ENCODE assay signal across 1 cellular context in the genomic region with DNA sequence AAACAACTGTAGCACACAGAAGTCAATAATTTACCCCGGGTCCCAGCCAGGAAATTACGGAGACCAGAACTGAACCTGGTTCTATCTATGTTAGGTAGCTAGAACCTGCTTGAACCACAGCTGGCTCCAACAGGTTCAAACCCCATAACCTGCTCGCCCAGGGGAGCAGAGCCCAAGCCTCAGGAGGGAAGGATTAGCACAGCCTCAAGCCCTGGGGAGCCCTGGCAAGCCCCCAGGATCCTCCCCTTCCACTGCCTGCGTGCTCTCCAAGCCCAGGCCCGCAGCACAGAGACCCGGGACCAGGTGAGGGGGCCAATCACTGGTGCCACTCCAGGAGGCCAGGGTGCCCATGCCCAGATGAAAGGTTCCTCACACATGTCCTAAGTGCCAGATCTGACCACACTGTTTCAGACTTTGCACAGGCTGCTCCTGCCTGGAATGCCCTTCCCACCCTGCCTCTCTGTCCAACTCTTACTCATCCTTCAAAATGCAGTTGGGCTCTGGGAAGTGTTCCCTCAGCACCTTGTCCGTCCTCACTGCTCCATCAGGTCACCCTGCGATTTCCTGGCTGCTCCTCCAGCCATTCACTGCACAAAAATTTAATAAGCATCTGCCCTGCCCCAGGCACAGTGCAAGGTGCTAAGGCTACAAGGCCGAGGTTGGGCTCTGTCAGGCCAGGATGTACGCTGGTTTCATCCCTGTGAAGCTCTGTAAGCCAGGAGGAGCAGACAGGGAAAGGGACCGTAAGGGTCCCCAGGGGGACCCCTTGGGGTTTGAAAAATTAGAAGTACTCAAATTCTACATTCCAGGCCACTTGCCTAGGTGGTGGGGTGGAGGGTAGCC.
TF ChIP-seq lines count a peak whose summit lies in the region.

No MANE protein-coding gene starts in this region.

TF ChIP-seq in SK-N-SH, 30 proteins besides CTCF, POLR2A, EP300 and RAD21 (continued from another document):
- TF ChIP-seq, protein P1, sequence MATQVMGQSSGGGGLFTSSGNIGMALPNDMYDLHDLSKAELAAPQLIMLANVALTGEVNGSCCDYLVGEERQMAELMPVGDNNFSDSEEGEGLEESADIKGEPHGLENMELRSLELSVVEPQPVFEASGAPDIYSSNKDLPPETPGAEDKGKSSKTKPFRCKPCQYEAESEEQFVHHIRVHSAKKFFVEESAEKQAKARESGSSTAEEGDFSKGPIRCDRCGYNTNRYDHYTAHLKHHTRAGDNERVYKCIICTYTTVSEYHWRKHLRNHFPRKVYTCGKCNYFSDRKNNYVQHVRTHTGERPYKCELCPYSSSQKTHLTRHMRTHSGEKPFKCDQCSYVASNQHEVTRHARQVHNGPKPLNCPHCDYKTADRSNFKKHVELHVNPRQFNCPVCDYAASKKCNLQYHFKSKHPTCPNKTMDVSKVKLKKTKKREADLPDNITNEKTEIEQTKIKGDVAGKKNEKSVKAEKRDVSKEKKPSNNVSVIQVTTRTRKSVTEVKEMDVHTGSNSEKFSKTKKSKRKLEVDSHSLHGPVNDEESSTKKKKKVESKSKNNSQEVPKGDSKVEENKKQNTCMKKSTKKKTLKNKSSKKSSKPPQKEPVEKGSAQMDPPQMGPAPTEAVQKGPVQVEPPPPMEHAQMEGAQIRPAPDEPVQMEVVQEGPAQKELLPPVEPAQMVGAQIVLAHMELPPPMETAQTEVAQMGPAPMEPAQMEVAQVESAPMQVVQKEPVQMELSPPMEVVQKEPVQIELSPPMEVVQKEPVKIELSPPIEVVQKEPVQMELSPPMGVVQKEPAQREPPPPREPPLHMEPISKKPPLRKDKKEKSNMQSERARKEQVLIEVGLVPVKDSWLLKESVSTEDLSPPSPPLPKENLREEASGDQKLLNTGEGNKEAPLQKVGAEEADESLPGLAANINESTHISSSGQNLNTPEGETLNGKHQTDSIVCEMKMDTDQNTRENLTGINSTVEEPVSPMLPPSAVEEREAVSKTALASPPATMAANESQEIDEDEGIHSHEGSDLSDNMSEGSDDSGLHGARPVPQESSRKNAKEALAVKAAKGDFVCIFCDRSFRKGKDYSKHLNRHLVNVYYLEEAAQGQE (IDR thresholded peaks at IDR 0.05; ENCODE audit: low read depth, low read length): no peak
- TF ChIP-seq, protein P2, sequence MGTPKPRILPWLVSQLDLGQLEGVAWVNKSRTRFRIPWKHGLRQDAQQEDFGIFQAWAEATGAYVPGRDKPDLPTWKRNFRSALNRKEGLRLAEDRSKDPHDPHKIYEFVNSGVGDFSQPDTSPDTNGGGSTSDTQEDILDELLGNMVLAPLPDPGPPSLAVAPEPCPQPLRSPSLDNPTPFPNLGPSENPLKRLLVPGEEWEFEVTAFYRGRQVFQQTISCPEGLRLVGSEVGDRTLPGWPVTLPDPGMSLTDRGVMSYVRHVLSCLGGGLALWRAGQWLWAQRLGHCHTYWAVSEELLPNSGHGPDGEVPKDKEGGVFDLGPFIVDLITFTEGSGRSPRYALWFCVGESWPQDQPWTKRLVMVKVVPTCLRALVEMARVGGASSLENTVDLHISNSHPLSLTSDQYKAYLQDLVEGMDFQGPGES (IDR thresholded peaks at IDR 0.05; ENCODE audit: low read depth, low read length): no peak
- TF ChIP-seq NRF1 (IDR thresholded peaks at IDR 0.05; ENCODE audit: low read depth, low read length) (no peak), FOXJ3 (CRISPR knock-in tag; IDR thresholded peaks at IDR 0.05) (no peak), TEAD4 (IDR thresholded peaks at IDR 0.05; ENCODE audit: borderline replicate concordance, insufficient read depth) (no peak), MEF2A (IDR thresholded peaks at IDR 0.05; ENCODE audit: borderline replicate concordance, low read depth) (no peak), SMC3 (IDR thresholded peaks at IDR 0.05; ENCODE audit: low read depth, low read length) (no peak), POLR2AphosphoS5 (IDR thresholded peaks at IDR 0.05; ENCODE audit: low read depth, low read length) (no peak)
- TF ChIP-seq, protein P3, sequence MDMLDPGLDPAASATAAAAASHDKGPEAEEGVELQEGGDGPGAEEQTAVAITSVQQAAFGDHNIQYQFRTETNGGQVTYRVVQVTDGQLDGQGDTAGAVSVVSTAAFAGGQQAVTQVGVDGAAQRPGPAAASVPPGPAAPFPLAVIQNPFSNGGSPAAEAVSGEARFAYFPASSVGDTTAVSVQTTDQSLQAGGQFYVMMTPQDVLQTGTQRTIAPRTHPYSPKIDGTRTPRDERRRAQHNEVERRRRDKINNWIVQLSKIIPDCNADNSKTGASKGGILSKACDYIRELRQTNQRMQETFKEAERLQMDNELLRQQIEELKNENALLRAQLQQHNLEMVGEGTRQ (IDR thresholded peaks at IDR 0.05; ENCODE audit: borderline replicate concordance, low read depth, low read length): no peak
- TF ChIP-seq, protein P4, sequence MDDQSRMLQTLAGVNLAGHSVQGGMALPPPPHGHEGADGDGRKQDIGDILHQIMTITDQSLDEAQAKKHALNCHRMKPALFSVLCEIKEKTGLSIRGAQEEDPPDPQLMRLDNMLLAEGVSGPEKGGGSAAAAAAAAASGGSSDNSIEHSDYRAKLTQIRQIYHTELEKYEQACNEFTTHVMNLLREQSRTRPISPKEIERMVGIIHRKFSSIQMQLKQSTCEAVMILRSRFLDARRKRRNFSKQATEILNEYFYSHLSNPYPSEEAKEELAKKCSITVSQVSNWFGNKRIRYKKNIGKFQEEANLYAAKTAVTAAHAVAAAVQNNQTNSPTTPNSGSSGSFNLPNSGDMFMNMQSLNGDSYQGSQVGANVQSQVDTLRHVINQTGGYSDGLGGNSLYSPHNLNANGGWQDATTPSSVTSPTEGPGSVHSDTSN (IDR thresholded peaks at IDR 0.05): no peak
